In the genomic region with DNA sequence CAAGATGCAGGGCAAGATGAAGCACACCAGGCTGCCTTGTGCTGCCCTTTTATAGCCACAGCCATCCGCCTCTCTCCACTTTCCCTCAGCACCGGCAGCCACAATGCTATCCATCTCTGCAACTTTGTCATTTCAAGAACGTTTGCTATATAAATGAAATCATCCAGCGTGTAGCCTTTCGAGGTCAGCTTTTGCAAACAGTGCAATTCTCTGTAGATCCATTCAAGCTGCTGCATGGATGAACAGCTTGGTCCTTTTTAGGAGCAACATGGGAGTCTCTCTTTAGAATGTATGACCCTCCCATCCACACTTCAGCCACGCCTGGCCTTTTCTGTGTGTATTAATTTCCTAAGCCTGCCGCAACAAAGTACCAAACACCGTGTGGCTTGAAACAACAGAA, we compare ENCODE assay signal across 20 cellular contexts.
"Had no signal": no experiment of that assay in that cellular context is flagged by ENCODE, and none has a peak within 500 bp of the region (broad histone marks: within the 10 kb centered on the region; RNA-seq: fewer than 3 reads in every experiment).

No MANE protein-coding gene starts in this region.

- H3K4me3 ChIP-seq: smooth muscle cell had no signal

- DNase-seq: activated CD4-positive, alpha-beta T cell treated with anti-CD3 and anti-CD28 coated beads, Interleukin-2, amount 50 U/mL, for 1 hour; activated CD4-positive, CD25-positive, alpha-beta regulatory T cell treated with anti-CD3 and anti-CD28 coated beads, Interleukin-2, amount 50 U/mL, for 72 hours; activated effector memory CD4-positive, alpha-beta T cell treated with anti-CD3 and anti-CD28 coated beads, Interleukin-2, amount 50 U/mL, for 16 hours; activated naive CD4-positive, alpha-beta T cell treated with anti-CD3 and anti-CD28 coated beads, Interleukin-2, amount 50 U/mL, for 16 hours; activated naive CD8-positive, alpha-beta T cell treated with anti-CD3 and anti-CD28 coated beads, Interleukin-2, amount 50 U/mL, for 24 hours; activated T-cell treated with anti-CD3 and anti-CD28 coated beads for 4 hours; cortex of kidney; endodermal cell; kidney; mesenchymal stem cell; nephron progenitor cell; nucleus accumbens; stimulated activated CD4-positive, alpha-beta T cell treated with anti-CD3 and anti-CD28 coated beads, Interleukin-15, amount 100 ng/mL, for 24 hours; T-cell; WERI-Rb-1 had no signal

- H3K36me3 ChIP-seq: WERI-Rb-1 had no signal

- H3K4me2 ChIP-seq: smooth muscle cell had no signal

- ATAC-seq: activated naive CD8-positive, alpha-beta T cell treated with anti-CD3 and anti-CD28 coated beads, Interleukin-2, amount 50 U/mL, for 24 hours; left lobe of liver; sciatic nerve; stimulated activated memory B cell treated with anti-CD40 and anti-IgM and Interleukin-4, amounts not matched to agents 10 μg/mL and 1 μg/mL and 100 μg/mL, for 72 hours; T-cell had no signal

- H3K27ac ChIP-seq: WERI-Rb-1 had no signal

- FAIRE-seq: kidney, TTC549 had no signal
